Comparison of ENCODE assay signal across 2 cellular contexts in the genomic region with DNA sequence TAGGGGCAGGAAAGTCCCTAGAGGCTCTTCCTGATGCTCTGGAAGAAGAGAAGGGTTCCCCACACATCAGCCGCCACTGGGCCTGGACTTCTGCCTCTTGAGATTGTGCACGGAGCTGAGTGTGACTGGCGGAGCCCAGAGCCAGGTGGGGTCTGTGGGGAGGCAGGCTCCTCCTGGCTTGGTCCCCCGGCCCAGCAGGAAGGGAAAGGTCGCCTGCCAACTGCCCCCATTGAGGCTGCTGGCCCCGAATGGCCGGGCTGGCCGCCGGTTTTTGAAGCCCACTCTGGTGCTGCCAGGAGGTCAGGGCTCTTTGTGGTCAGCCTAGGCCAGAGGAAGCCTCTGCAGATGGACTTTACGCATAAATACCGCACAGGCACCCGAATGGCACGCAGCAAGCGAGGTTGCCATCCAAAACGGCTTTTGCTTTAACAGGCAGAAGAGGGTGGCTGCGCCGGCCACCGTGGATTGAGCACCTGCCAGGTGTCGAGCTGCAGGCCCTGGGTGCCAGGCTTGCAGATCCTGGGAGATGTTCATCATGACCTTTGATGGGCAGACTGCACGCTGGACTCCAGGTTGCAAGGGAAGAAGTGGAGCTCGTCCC.
TF ChIP-seq lines count a peak whose summit lies in the region.

No MANE protein-coding gene starts in this region.

TF ChIP-seq in GM23338, 12 proteins besides CTCF, POLR2A, EP300 and RAD21 (continues in another document):
- TF ChIP-seq NANOG (IDR thresholded peaks at IDR 0.05; ENCODE audit: borderline replicate concordance) (no peak), CREB1 (CRISPR knock-in tag; IDR thresholded peaks at IDR 0.05; ENCODE audit: low read depth) (no peak), POLR2AphosphoS5 (IDR thresholded peaks at IDR 0.05; ENCODE audit: low read depth) (no peak), EZH2phosphoT487 (IDR thresholded peaks at IDR 0.05; ENCODE audit: unreplicated experiment) (no peak), STAT1 (IDR thresholded peaks at IDR 0.05; ENCODE audit: unreplicated experiment) (no peak), EZH2 (IDR thresholded peaks at IDR 0.05; ENCODE audit: low read depth, unreplicated experiment) (no peak), JUNB (IDR thresholded peaks at IDR 0.05; ENCODE audit: unreplicated experiment) (no peak), ZNF331 (CRISPR knock-in tag; IDR thresholded peaks at IDR 0.05; ENCODE audit: low read depth) (no peak), ZNF114 (CRISPR knock-in tag; IDR thresholded peaks at IDR 0.05) (no peak)
- TF ChIP-seq, protein P1, sequence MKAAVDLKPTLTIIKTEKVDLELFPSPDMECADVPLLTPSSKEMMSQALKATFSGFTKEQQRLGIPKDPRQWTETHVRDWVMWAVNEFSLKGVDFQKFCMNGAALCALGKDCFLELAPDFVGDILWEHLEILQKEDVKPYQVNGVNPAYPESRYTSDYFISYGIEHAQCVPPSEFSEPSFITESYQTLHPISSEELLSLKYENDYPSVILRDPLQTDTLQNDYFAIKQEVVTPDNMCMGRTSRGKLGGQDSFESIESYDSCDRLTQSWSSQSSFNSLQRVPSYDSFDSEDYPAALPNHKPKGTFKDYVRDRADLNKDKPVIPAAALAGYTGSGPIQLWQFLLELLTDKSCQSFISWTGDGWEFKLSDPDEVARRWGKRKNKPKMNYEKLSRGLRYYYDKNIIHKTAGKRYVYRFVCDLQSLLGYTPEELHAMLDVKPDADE (IDR thresholded peaks at IDR 0.05), result no peak
- TF ChIP-seq, protein P2, sequence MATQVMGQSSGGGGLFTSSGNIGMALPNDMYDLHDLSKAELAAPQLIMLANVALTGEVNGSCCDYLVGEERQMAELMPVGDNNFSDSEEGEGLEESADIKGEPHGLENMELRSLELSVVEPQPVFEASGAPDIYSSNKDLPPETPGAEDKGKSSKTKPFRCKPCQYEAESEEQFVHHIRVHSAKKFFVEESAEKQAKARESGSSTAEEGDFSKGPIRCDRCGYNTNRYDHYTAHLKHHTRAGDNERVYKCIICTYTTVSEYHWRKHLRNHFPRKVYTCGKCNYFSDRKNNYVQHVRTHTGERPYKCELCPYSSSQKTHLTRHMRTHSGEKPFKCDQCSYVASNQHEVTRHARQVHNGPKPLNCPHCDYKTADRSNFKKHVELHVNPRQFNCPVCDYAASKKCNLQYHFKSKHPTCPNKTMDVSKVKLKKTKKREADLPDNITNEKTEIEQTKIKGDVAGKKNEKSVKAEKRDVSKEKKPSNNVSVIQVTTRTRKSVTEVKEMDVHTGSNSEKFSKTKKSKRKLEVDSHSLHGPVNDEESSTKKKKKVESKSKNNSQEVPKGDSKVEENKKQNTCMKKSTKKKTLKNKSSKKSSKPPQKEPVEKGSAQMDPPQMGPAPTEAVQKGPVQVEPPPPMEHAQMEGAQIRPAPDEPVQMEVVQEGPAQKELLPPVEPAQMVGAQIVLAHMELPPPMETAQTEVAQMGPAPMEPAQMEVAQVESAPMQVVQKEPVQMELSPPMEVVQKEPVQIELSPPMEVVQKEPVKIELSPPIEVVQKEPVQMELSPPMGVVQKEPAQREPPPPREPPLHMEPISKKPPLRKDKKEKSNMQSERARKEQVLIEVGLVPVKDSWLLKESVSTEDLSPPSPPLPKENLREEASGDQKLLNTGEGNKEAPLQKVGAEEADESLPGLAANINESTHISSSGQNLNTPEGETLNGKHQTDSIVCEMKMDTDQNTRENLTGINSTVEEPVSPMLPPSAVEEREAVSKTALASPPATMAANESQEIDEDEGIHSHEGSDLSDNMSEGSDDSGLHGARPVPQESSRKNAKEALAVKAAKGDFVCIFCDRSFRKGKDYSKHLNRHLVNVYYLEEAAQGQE (IDR thresholded peaks at IDR 0.05; ENCODE audit: unreplicated experiment), result no peak

TF ChIP-seq in GM12878, 131 proteins besides CTCF, POLR2A, EP300 and RAD21:
- TF ChIP-seq, protein P3, sequence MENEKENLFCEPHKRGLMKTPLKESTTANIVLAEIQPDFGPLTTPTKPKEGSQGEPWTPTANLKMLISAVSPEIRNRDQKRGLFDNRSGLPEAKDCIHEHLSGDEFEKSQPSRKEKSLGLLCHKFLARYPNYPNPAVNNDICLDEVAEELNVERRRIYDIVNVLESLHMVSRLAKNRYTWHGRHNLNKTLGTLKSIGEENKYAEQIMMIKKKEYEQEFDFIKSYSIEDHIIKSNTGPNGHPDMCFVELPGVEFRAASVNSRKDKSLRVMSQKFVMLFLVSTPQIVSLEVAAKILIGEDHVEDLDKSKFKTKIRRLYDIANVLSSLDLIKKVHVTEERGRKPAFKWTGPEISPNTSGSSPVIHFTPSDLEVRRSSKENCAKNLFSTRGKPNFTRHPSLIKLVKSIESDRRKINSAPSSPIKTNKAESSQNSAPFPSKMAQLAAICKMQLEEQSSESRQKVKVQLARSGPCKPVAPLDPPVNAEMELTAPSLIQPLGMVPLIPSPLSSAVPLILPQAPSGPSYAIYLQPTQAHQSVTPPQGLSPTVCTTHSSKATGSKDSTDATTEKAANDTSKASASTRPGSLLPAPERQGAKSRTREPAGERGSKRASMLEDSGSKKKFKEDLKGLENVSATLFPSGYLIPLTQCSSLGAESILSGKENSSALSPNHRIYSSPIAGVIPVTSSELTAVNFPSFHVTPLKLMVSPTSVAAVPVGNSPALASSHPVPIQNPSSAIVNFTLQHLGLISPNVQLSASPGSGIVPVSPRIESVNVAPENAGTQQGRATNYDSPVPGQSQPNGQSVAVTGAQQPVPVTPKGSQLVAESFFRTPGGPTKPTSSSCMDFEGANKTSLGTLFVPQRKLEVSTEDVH (IDR thresholded peaks at IDR 0.05; ENCODE audit: low read depth, partially characterized antibody), result no peak
- TF ChIP-seq, protein P4, sequence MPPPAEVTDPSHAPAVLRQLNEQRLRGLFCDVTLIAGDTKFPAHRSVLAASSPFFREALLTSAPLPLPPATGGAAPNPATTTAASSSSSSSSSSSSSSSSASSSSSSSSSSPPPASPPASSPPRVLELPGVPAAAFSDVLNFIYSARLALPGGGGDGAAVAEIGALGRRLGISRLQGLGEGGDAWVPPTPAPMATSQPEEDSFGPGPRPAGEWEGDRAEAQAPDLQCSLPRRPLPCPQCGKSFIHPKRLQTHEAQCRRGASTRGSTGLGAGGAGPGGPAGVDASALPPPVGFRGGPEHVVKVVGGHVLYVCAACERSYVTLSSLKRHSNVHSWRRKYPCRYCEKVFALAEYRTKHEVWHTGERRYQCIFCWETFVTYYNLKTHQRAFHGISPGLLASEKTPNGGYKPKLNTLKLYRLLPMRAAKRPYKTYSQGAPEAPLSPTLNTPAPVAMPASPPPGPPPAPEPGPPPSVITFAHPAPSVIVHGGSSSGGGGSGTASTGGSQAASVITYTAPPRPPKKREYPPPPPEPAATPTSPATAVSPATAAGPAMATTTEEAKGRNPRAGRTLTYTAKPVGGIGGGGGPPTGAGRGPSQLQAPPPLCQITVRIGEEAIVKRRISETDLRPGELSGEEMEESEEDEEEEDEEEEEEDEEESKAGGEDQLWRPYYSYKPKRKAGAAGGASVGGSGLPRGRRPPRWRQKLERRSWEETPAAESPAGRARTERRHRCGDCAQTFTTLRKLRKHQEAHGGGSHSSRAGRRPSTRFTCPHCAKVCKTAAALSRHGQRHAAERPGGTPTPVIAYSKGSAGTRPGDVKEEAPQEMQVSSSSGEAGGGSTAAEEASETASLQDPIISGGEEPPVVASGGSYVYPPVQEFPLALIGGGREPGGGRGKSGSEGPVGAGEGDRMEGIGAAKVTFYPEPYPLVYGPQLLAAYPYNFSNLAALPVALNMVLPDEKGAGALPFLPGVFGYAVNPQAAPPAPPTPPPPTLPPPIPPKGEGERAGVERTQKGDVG (CRISPR knock-in tag; IDR thresholded peaks at IDR 0.05), result no peak
- TF ChIP-seq SREBF1 (IDR thresholded peaks at IDR 0.05; ENCODE audit: low read length), result no peak
- TF ChIP-seq, protein P5, sequence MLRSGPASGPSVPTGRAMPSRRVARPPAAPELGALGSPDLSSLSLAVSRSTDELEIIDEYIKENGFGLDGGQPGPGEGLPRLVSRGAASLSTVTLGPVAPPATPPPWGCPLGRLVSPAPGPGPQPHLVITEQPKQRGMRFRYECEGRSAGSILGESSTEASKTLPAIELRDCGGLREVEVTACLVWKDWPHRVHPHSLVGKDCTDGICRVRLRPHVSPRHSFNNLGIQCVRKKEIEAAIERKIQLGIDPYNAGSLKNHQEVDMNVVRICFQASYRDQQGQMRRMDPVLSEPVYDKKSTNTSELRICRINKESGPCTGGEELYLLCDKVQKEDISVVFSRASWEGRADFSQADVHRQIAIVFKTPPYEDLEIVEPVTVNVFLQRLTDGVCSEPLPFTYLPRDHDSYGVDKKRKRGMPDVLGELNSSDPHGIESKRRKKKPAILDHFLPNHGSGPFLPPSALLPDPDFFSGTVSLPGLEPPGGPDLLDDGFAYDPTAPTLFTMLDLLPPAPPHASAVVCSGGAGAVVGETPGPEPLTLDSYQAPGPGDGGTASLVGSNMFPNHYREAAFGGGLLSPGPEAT (IDR thresholded peaks at IDR 0.05; ENCODE audit: low read depth), result no peak
- no peak for TF ChIP-seq ASH2L (IDR thresholded peaks at IDR 0.05; ENCODE audit: borderline replicate concordance, low read depth)
- TF ChIP-seq SPI1 (IDR thresholded peaks at IDR 0.05; ENCODE audit: borderline replicate concordance, insufficient read depth, low read depth, low read length), result no peak
- TF ChIP-seq TARDBP (IDR thresholded peaks at IDR 0.05; ENCODE audit: borderline replicate concordance), result no peak
- TF ChIP-seq, protein P6, sequence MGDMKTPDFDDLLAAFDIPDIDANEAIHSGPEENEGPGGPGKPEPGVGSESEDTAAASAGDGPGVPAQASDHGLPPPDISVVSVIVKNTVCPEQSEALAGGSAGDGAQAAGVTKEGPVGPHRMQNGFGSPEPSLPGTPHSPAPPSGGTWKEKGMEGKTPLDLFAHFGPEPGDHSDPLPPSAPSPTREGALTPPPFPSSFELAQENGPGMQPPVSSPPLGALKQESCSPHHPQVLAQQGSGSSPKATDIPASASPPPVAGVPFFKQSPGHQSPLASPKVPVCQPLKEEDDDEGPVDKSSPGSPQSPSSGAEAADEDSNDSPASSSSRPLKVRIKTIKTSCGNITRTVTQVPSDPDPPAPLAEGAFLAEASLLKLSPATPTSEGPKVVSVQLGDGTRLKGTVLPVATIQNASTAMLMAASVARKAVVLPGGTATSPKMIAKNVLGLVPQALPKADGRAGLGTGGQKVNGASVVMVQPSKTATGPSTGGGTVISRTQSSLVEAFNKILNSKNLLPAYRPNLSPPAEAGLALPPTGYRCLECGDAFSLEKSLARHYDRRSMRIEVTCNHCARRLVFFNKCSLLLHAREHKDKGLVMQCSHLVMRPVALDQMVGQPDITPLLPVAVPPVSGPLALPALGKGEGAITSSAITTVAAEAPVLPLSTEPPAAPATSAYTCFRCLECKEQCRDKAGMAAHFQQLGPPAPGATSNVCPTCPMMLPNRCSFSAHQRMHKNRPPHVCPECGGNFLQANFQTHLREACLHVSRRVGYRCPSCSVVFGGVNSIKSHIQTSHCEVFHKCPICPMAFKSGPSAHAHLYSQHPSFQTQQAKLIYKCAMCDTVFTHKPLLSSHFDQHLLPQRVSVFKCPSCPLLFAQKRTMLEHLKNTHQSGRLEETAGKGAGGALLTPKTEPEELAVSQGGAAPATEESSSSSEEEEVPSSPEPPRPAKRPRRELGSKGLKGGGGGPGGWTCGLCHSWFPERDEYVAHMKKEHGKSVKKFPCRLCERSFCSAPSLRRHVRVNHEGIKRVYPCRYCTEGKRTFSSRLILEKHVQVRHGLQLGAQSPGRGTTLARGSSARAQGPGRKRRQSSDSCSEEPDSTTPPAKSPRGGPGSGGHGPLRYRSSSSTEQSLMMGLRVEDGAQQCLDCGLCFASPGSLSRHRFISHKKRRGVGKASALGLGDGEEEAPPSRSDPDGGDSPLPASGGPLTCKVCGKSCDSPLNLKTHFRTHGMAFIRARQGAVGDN (IDR thresholded peaks at IDR 0.05), result no peak
- no peak for TF ChIP-seq KDM1A (IDR thresholded peaks at IDR 0.05; ENCODE audit: borderline replicate concordance)
- no peak for TF ChIP-seq ZZZ3 (IDR thresholded peaks at IDR 0.05; ENCODE audit: control insufficient read depth, insufficient read length, low read depth)
- TF ChIP-seq, protein P7, sequence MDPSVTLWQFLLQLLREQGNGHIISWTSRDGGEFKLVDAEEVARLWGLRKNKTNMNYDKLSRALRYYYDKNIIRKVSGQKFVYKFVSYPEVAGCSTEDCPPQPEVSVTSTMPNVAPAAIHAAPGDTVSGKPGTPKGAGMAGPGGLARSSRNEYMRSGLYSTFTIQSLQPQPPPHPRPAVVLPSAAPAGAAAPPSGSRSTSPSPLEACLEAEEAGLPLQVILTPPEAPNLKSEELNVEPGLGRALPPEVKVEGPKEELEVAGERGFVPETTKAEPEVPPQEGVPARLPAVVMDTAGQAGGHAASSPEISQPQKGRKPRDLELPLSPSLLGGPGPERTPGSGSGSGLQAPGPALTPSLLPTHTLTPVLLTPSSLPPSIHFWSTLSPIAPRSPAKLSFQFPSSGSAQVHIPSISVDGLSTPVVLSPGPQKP (IDR thresholded peaks at IDR 0.05; ENCODE audit: low read depth, low read length), result no peak
- TF ChIP-seq IKZF1 (conservative IDR thresholded peaks at IDR 0.05), result no peak
- no peak for TF ChIP-seq IKZF2 (IDR thresholded peaks at IDR 0.05)
- TF ChIP-seq KAT2A (conservative IDR thresholded peaks at IDR 0.05; ENCODE audit: control insufficient read depth, low read depth, low read length), result no peak
